ENCODE assay signal across 6 cellular contexts in the genomic region with DNA sequence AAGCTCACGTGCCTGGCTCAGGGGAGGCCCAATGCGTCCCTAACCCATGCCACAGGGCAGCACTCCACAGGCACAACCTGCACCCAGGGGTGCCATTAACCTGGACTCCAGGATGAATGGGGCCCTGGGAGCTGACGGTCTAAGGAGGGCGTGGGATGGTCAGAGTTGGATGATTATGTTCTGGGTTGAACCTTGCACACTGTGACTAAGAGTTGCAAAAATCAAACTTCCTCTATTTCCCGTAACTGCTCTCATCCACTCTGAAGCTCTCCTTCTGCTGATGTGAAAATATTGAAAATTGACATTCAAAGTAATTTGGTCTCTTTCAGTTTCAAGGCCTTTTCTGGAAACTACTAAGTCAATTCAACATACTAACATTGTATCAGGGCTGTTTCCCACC. TPM values are rescaled to one million over a fixed set of nuclear protein-coding genes. Genes with fewer than 3 reads are reported as not detected.
"Had no signal": no experiment of that assay in that cellular context is flagged by ENCODE, and none has a peak within 500 bp of the region (broad histone marks: within the 10 kb centered on the region; RNA-seq: fewer than 3 reads in every experiment).

No MANE protein-coding gene starts in this region.

RNA-seq across cellular contexts. Expression of a gene that starts 54.0 kb away (rescaled TPM):
- total RNA-seq: activated B cell treated with CpG ODN at 0.5 μM for 24 hours; activated CD4-positive, alpha-beta T cell treated with anti-CD3 and anti-CD28 coated beads, Interleukin-2, amount 10 ng/mL, durations not matched to agents 24 days and 14 days; activated T-helper 1 cell treated with anti-CD3 and anti-CD28 coated beads, Interleukin-12 subunit alpha, Interleukin-12 subunit beta, Interleukin-2, Interleukin-4 antibody, amounts not matched to agents 30 ng/mL and 10 ng/mL and 1 ng/mL, durations not matched to agents 14 hours and 24 hours and 36 hours; LHCN-M2; M059J; SJSA1 had no signal
